Comparison of ENCODE assay signal across 17 cellular contexts in the genomic region with DNA sequence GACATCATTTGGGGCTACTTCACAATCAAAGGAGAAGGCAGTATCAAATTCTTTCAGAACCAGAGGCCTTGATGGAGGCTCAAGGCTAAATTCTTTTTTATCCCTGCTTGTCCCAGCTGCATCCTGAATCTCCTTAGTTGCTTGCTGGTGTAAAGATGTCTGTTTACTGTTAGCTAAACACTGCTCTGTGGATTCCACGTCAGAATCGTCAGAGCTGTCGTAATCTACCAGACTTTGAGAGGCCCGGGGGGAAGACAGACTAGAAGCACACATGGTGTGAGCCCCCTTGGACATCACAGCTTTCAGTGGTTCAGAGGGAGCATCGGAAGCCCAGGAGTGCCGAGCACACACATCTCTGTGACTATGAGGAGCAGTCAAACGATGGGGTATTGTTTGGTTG. TPM values are rescaled to one million over a fixed set of nuclear protein-coding genes. Genes with fewer than 3 reads are reported as not detected.
"Had no signal": no experiment of that assay in that cellular context is flagged by ENCODE, and none has a peak within 500 bp of the region (broad histone marks: within the 10 kb centered on the region; RNA-seq: fewer than 3 reads in every experiment).

No MANE protein-coding gene starts in this region.

- H3K9me3 ChIP-seq: ascending aorta, colonic mucosa, gastrocnemius medialis, left ventricle myocardium inferior, ovary, sigmoid colon, SJCRH30, upper lobe of right lung had no signal

- H3K27ac ChIP-seq: ascending aorta, colonic mucosa, gastrocnemius medialis, left ventricle myocardium inferior, ovary, sigmoid colon, SJCRH30, upper lobe of right lung had no signal

- H3K9me3 Mint-ChIP-seq: activated naive CD8-positive, alpha-beta T cell treated with anti-CD3 and anti-CD28 coated beads, Interleukin-2, amount 10 ng/mL, durations not matched to agents 7 days and 5 days; memory B cell; neural crest cell had no signal

- H3K27me3 ChIP-seq: ascending aorta, colonic mucosa, gastrocnemius medialis, ovary, sigmoid colon, SJCRH30, upper lobe of right lung had no signal

- DNase-seq: activated CD4-positive, alpha-beta T cell treated with anti-CD3 and anti-CD28 coated beads for 36 hours; activated naive CD8-positive, alpha-beta T cell treated with anti-CD3 and anti-CD28 coated beads, Interleukin-2, amount 10 ng/mL, durations not matched to agents 7 days and 5 days; activated T-cell treated with anti-CD3 and anti-CD28 coated beads, Interleukin-2, amount 50 U/mL, for 48 hours; colonic mucosa; gastrocnemius medialis; kidney; left ventricle myocardium inferior; ovary; sigmoid colon; SJCRH30; stimulated activated CD4-positive, alpha-beta T cell treated with anti-CD3 and anti-CD28 coated beads, Interleukin-2, amount 100 ng/mL, for 48 hours; stimulated activated naive CD4-positive, alpha-beta T cell treated with Interleukin-2 at 50 U/mL for 16 hours; T-helper 9 cell; upper lobe of right lung had no signal

- H3K36me3 ChIP-seq: colonic mucosa, ovary had no signal

- H3K4me3 Mint-ChIP-seq: activated CD4-positive, alpha-beta T cell treated with anti-CD3 and anti-CD28 coated beads for 36 hours; activated naive CD8-positive, alpha-beta T cell treated with anti-CD3 and anti-CD28 coated beads, Interleukin-2, amount 10 ng/mL, durations not matched to agents 7 days and 5 days; memory B cell; neural crest cell had no signal

- H3K27ac Mint-ChIP-seq: activated CD4-positive, alpha-beta T cell treated with anti-CD3 and anti-CD28 coated beads for 36 hours; memory B cell had no signal

- H3K27me3 Mint-ChIP-seq: activated CD4-positive, alpha-beta T cell treated with anti-CD3 and anti-CD28 coated beads for 36 hours; activated naive CD8-positive, alpha-beta T cell treated with anti-CD3 and anti-CD28 coated beads, Interleukin-2, amount 10 ng/mL, durations not matched to agents 7 days and 5 days; memory B cell had no signal

- H3K4me3 ChIP-seq: ascending aorta, colonic mucosa, gastrocnemius medialis, left ventricle myocardium inferior, ovary, sigmoid colon, SJCRH30, upper lobe of right lung had no signal

- H3K4me1 Mint-ChIP-seq: memory B cell, neural crest cell had no signal

- ATAC-seq: activated CD4-positive, alpha-beta T cell treated with anti-CD3 and anti-CD28 coated beads for 36 hours; gastrocnemius medialis; upper lobe of right lung had no signal

- H3K4me1 ChIP-seq: ascending aorta, colonic mucosa, left ventricle myocardium inferior, sigmoid colon, upper lobe of right lung had no signal

RNA-seq across cellular contexts. Expression of a gene that starts 40.7 kb away (rescaled TPM):
- total RNA-seq: ascending aorta, upper lobe of right lung had no signal
